Comparison of ENCODE assay signal across 22 cellular contexts in the genomic region with DNA sequence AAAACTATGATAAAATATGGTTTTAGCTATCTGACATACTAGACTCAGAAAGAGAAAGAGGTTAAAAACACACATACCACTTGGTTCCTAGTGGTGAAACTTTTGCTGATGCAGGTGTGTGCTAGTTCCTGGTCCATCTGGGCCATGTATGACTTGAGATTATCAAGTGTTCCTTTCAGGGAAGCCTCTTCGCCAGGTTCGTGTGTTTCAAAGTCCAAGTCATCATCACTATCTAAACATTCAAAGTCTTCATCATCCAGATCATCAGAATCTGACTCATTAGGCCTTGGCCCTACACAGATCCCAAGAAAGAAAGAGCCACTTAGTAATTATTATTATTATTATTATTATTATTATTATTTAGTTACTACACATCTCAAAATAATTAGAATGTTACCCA. TPM values are rescaled to one million over a fixed set of nuclear protein-coding genes. Genes with fewer than 3 reads are reported as not detected.
DNase-seq lines count a peak whose midpoint lies in the region; ATAC-seq, FAIRE-seq and TF ChIP-seq lines count a peak whose summit lies in the region.
"Had no signal": no experiment of that assay in that cellular context is flagged by ENCODE, and none has a peak within 500 bp of the region (broad histone marks: within the 10 kb centered on the region; RNA-seq: fewer than 3 reads in every experiment).

No MANE protein-coding gene starts in this region.

- H3K4me1 ChIP-seq in GM12878 (ENCODE audit: control insufficient read depth, insufficient read depth, low read length) (peaks cover 4% of the 10 kb centered on the region; the same call in 1 of the 2 replicates), hepatocyte (ENCODE audit: insufficient read depth) (no peaks in the 10 kb centered on the region)

- no peaks in the 10 kb centered on the region for H3K27me3 Mint-ChIP-seq in stimulated activated naive B cell treated with anti-CD40 and anti-IgM and Interleukin-4, amounts not matched to agents 10 μg/mL and 1 μg/mL and 100 μg/mL, for 72 hours
- H3K27me3 Mint-ChIP-seq in natural killer cell (ENCODE audit: low read depth in 2 of 2) = no peaks in the 10 kb centered on the region
- H3K27me3 Mint-ChIP-seq: CD4-positive, alpha-beta memory T cell had no signal

- no TSS peak for BruUV-seq in GM12878 (replicated peaks; lab: Mats Ljungman, UMichigan)

- TF ChIP-seq CTCF in GM12878 (IDR thresholded peaks at IDR 0.05 in 2 of 3, conservative IDR thresholded peaks at IDR 0.05 in 1 of 3; ENCODE audit: control insufficient read depth in 2 of 3, extremely low read depth in 1 of 3, insufficient read depth in 1 of 3, low read depth in 3 of 3, low read length in 3 of 3) = no peak
- TF ChIP-seq CTCF in hepatocyte (IDR thresholded peaks at IDR 0.05; ENCODE audit: poor library complexity) = no peak
- TF ChIP-seq CTCF in natural killer cell (IDR thresholded peaks at IDR 0.05) = no peak

- peak; percentile 64 for FAIRE-seq in GM12878 (lab: Jason Lieb, UNC)
- no peak for FAIRE-seq in urothelium cell line (lab: Jason Lieb, UNC)
- FAIRE-seq: GM18507 had no signal

- no peak overlapping the region for H3K9ac ChIP-seq in GM12878 (ENCODE audit: control insufficient read depth, insufficient read depth, low read length)
- H3K9ac ChIP-seq: BLaER1 treated with 17β-estradiol and CSF1 and Interleukin-3, amounts not matched to agents 10 nM and 100 nM had no signal

- SMC1A ChIA-PET in GM12878 (lab: Charles Lee; ENCODE audit: uncharacterized antibody, unreplicated experiment) = interaction anchor here (1.0 to 2.7 kb wide), 8 partner anchors 8 to 59 kb away, joined by 3 to 14 read pairs (median 5); a partner anchor contains a TSS

- intact Hi-C loops in GM12878 (cut with micrococcal nuclease; ENCODE audit: unreplicated experiment) (no loop called here), natural killer cell (cut with micrococcal nuclease) (no loop called here)

- H3K9me3 ChIP-seq in GM12878 (replicated peaks; ENCODE audit: control insufficient read depth, insufficient read depth, low read length) (no peaks in the 10 kb centered on the region), hepatocyte (ENCODE audit: low read depth) (no peaks in the 10 kb centered on the region)
- H3K9me3 ChIP-seq: BLaER1 treated with 17β-estradiol and CSF1 and Interleukin-3, amounts not matched to agents 10 nM and 100 nM; Caco-2 had no signal

- H3K27ac Mint-ChIP-seq in stimulated activated naive B cell treated with anti-CD40 and anti-IgM and Interleukin-4, amounts not matched to agents 10 μg/mL and 1 μg/mL and 100 μg/mL, for 72 hours = peak overlapping the region; percentile 27
- H3K27ac Mint-ChIP-seq in natural killer cell = no peak overlapping the region

- no peak for TF ChIP-seq POLR2A in GM12878 (IDR thresholded peaks at IDR 0.05; ENCODE audit: low read depth, low read length)

- in situ Hi-C loops in GM12878 (cut with MboI) = no loop called here

- peaks cover 24 to 27% of the 10 kb centered on the region in 2 donors for H3K36me3 Mint-ChIP-seq in stimulated activated naive B cell treated with anti-CD40 and anti-IgM and Interleukin-4, amounts not matched to agents 10 μg/mL and 1 μg/mL and 100 μg/mL, for 72 hours
- peaks cover 25% of the 10 kb centered on the region for H3K36me3 Mint-ChIP-seq in natural killer cell

- H3K9me3 Mint-ChIP-seq in stimulated activated naive B cell treated with anti-CD40 and anti-IgM and Interleukin-4, amounts not matched to agents 10 μg/mL and 1 μg/mL and 100 μg/mL, for 72 hours = no peaks in the 10 kb centered on the region
- no peaks in the 10 kb centered on the region for H3K9me3 Mint-ChIP-seq in natural killer cell
- H3K9me3 Mint-ChIP-seq: CD4-positive, alpha-beta memory T cell had no signal

- H4K20me1 ChIP-seq in GM12878 (ENCODE audit: control insufficient read depth, insufficient read depth) (no peaks in the 10 kb centered on the region), hepatocyte (ENCODE audit: insufficient read depth, poor library complexity, severe bottlenecking) (no peaks in the 10 kb centered on the region)

- peaks cover 9 to 15% of the 10 kb centered on the region in 2 donors for H3K4me1 Mint-ChIP-seq in stimulated activated naive B cell treated with anti-CD40 and anti-IgM and Interleukin-4, amounts not matched to agents 10 μg/mL and 1 μg/mL and 100 μg/mL, for 72 hours
- H3K4me1 Mint-ChIP-seq in natural killer cell = no peaks in the 10 kb centered on the region
- H3K4me1 Mint-ChIP-seq: CD4-positive, alpha-beta memory T cell had no signal

- DNase-seq in HCEC 1CT (peak; percentile 28), GM12878 (ENCODE audit: low read depth, low spot score) (no peak), hepatocyte (ENCODE audit: low spot score) (peak; percentile 41), urothelium cell line (ENCODE audit: low spot score) (no peak), natural killer cell (no peak)
- no peak for DNase-seq in stimulated activated naive B cell treated with anti-CD40 and anti-IgM and Interleukin-4, amounts not matched to agents 10 μg/mL and 1 μg/mL and 100 μg/mL, for 72 hours
- DNase-seq: ACHN; CD4-positive, alpha-beta memory T cell; DND-41; KG1; NCI-H1105; NCI-H2029 treated with DMSO at 0.1 percent for 48 hours; NCI-H226; NCI-H510A treated with DMSO at 0.1 percent for 48 hours; NCI-H748 treated with DMSO at 0.1 percent for 48 hours; SHP77 treated with DMSO at 0.1 percent for 48 hours had no signal

- H3K4me2 ChIP-seq in GM12878 (ENCODE audit: control insufficient read depth, insufficient read depth) (no peak overlapping the region), hepatocyte (no peak overlapping the region)
- H3K4me2 ChIP-seq: BLaER1 treated with 17β-estradiol and CSF1 and Interleukin-3, amounts not matched to agents 10 nM and 100 nM had no signal

- WGBS in GM12878 (ENCODE audit: insufficient coverage, insufficient replicate concordance, low lambda C conversion rate, missing lambda C conversion rate) = 96% methylated on average over 2 of the region's 2 CpGs
- 70% methylated on average over 2 of the region's 2 CpGs for WGBS in hepatocyte (ENCODE audit: low lambda C conversion rate, missing lambda C conversion rate)

- H3K79me2 ChIP-seq in GM12878 (ENCODE audit: control insufficient read depth, insufficient read depth, low read length) (no peaks in the 10 kb centered on the region), hepatocyte (no peaks in the 10 kb centered on the region)

- no peaks in the 10 kb centered on the region for H3K9me2 ChIP-seq in hepatocyte (replicated peaks; ENCODE audit: insufficient read depth)

- no peak for TF ChIP-seq EP300 in GM12878 (IDR thresholded peaks at IDR 0.05; ENCODE audit: borderline replicate concordance in 1 of 2, control insufficient read depth in 1 of 2, low read depth in 2 of 2, low read length in 2 of 2)

- CTCF ChIA-PET in GM12878 (lab: Yijun Ruan, JAX) = interaction anchor here (0.8 to 3.4 kb wide), 6 partner anchors 15 to 99 kb away, joined by 3 to 11 read pairs (median 4); a partner anchor contains a TSS

- H3K36me3 ChIP-seq in GM12878 (ENCODE audit: control insufficient read depth in 2 of 2, insufficient read depth in 2 of 2, low read length in 1 of 2) (peaks cover 3 to 33% of the 10 kb centered on the region in 2 experiments; a peak in 3 of 4 replicates), hepatocyte (replicated peaks; ENCODE audit: insufficient read depth, low read depth) (no peaks in the 10 kb centered on the region)

- POLR2A ChIA-PET in GM12878 (lab: Charles Lee) = interaction anchor here (1.3 to 1.4 kb wide), 2 partner anchors 9 to 38 kb away, joined by 3 to 4 read pairs; no protein-coding TSS in a partner anchor

- H3K4me3 Mint-ChIP-seq in stimulated activated naive B cell treated with anti-CD40 and anti-IgM and Interleukin-4, amounts not matched to agents 10 μg/mL and 1 μg/mL and 100 μg/mL, for 72 hours = no peak overlapping the region
- no peak overlapping the region for H3K4me3 Mint-ChIP-seq in natural killer cell
- H3K4me3 Mint-ChIP-seq: CD4-positive, alpha-beta memory T cell had no signal

- no peak overlapping the region for H3K27ac ChIP-seq in GM12878 (ENCODE audit: control insufficient read depth, insufficient read depth)
- H3K27ac ChIP-seq in hepatocyte = peak overlapping the region; percentile 72
- H3K27ac ChIP-seq: BLaER1 treated with 17β-estradiol and CSF1 and Interleukin-3, amounts not matched to agents 10 nM and 100 nM; RWPE1; SK-N-MC had no signal

- H3K4me3 ChIP-seq in GM12878 = no peak overlapping the region
- H3K4me3 ChIP-seq in hepatocyte = no peak overlapping the region
- H3K4me3 ChIP-seq: BLaER1 treated with 17β-estradiol and CSF1 and Interleukin-3, amounts not matched to agents 10 nM and 100 nM; SK-N-MC had no signal

- ATAC-seq in GM12878 (no peak), HG03025 (IDR thresholded peaks at IDR 0.05; ENCODE audit: low FRiP score, unreplicated experiment) (no peak), natural killer cell (no peak)
- no peak for ATAC-seq in stimulated activated naive B cell treated with anti-CD40 and anti-IgM and Interleukin-4, amounts not matched to agents 10 μg/mL and 1 μg/mL and 100 μg/mL, for 72 hours (replicated peaks)

- RAD21 ChIA-PET in GM12878 (lab: Charles Lee; ENCODE audit: unreplicated experiment) = no interaction called here

- H3K27me3 ChIP-seq in GM12878 (replicated peaks in 1 of 2; ENCODE audit: control insufficient read depth in 2 of 2, insufficient read depth in 2 of 2, low read length in 1 of 2) = no peaks in the 10 kb centered on the region
- no peaks in the 10 kb centered on the region for H3K27me3 ChIP-seq in hepatocyte
- H3K27me3 ChIP-seq: BLaER1 treated with 17β-estradiol and CSF1 and Interleukin-3, amounts not matched to agents 10 nM and 100 nM had no signal

- H2AFZ ChIP-seq in GM12878 (ENCODE audit: control insufficient read depth, low read depth, low read length) = no peak overlapping the region
- no peak overlapping the region for H2AFZ ChIP-seq in hepatocyte

- TF ChIP-seq RAD21 in GM12878 (IDR thresholded peaks at IDR 0.05; ENCODE audit: insufficient read depth, low read depth, low read length) = no peak

RNA-seq across cellular contexts. Expression of a gene that starts 26.4 kb away (rescaled TPM):
- 5.3 and 5.6 TPM in 2 replicates for total RNA-seq in GM12878 (2013; cell fraction: nucleolus; rRNA removed)
- total RNA-seq in GM12878 (2014; rRNA removed) = 1.0 and 1.5 TPM in 2 replicates
- 1.4 and 1.9 TPM in 2 replicates for total RNA-seq in GM12878 (2014; rRNA removed; fragmentation: Illumina TruSeq; extraction: Trizol)
- total RNA-seq in GM12878 (2021) = 0.72 and 0.88 TPM in 2 replicates
- polyA plus RNA-seq in GM12878 (2011; ENCODE audit: low read depth) = 2.8 TPM
- polyA plus RNA-seq in GM12878 (2011; rRNA removed) = 6.1 and 7.3 TPM in 2 replicates
- polyA plus RNA-seq in GM12878 (2011; cell fraction: cytosol; rRNA removed) = 3.7 and 4.6 TPM in 2 replicates
- polyA plus RNA-seq in GM12878 (2011; cell fraction: nucleus; rRNA removed) = 4.7 and 5.1 TPM in 2 replicates
- 3.5 and 3.7 TPM in 2 replicates for polyA plus RNA-seq in GM12878 (2012)
- polyA plus RNA-seq in GM12878 (2014; fragmentation: Illumina TruSeq; extraction: Trizol) = 2.1 and 2.6 TPM in 2 replicates
- 1 to 10 TPM; 1.5 to 2.6 TPM for polyA plus RNA-seq in GM12878 (2014; fragmentation: Nextera tagmentation; extraction: Ambion mirVana)
- polyA plus RNA-seq in GM12878 (2014; rRNA removed) = 1.4 and 2.6 TPM in 2 replicates
- polyA plus RNA-seq in GM12878 (2016; fragmentation: Nextera tagmentation; extraction: Ambion mirVana) = 1 to 10 TPM; 1.1 to 1.9 TPM
- polyA minus RNA-seq in GM12878 (2011; rRNA and poly(A)+ RNA removed) = 2.0 and 2.5 TPM in 2 replicates
- 2.7 TPM in 1 of 2 replicates, not detected in the other for polyA minus RNA-seq in GM12878 (2011; cell fraction: cytosol; rRNA and poly(A)+ RNA removed)
- 0.73 and 1.3 TPM in 2 replicates for polyA minus RNA-seq in GM12878 (2011; cell fraction: nucleus; rRNA and poly(A)+ RNA removed)
- 3.4 and 3.9 TPM in 2 replicates for total RNA-seq in hepatocyte
- polyA plus RNA-seq in hepatocyte = 1.9 and 2.1 TPM in 2 replicates
- 1 to 10 TPM in 1 of 3 donors, under 1 TPM in 2; 0.35 to 1.3 (median 0.65) TPM for total RNA-seq in natural killer cell

RNA-seq across cellular contexts. Expression of a gene that starts 31.2 kb away (rescaled TPM):
- total RNA-seq in GM12878 (2013; cell fraction: nucleolus; rRNA removed) = 69.7 and 74.8 TPM in 2 replicates
- total RNA-seq in GM12878 (2014; rRNA removed) (45.7 and 51.4 TPM in 2 replicates), GM12878 (2014; rRNA removed; fragmentation: Illumina TruSeq; extraction: Trizol) (40.4 and 42.3 TPM in 2 replicates), GM12878 (2021) (32.1 and 34.6 TPM in 2 replicates), hepatocyte (30.1 and 30.5 TPM in 2 replicates), natural killer cell (10 to 100 TPM; 48.4 to 53.6 (median 52.1) TPM)
- polyA plus RNA-seq in GM12878 (2011; ENCODE audit: low read depth) = 20.2 TPM
- polyA plus RNA-seq in GM12878 (2011; rRNA removed) (53.5 and 66.1 TPM in 2 replicates), GM12878 (2014; fragmentation: Illumina TruSeq; extraction: Trizol) (45.8 and 57.8 TPM in 2 replicates), GM12878 (2014; fragmentation: Nextera tagmentation; extraction: Ambion mirVana) (10 to 100 TPM; 27.3 to 29.9 TPM), GM12878 (2014; rRNA removed) (33.0 and 33.8 TPM in 2 replicates), GM12878 (2016; fragmentation: Nextera tagmentation; extraction: Ambion mirVana) (10 to 100 TPM; 59.0 to 61.6 TPM), hepatocyte (26.9 and 31.0 TPM in 2 replicates)
- polyA plus RNA-seq in GM12878 (2011; cell fraction: cytosol; rRNA removed) = 33.1 and 36.2 TPM in 2 replicates
- 25.8 and 31.0 TPM in 2 replicates for polyA plus RNA-seq in GM12878 (2011; cell fraction: nucleus; rRNA removed)
- 23.9 and 25.3 TPM in 2 replicates for polyA plus RNA-seq in GM12878 (2012)
- 36.0 and 44.8 TPM in 2 replicates for polyA minus RNA-seq in GM12878 (2011; rRNA and poly(A)+ RNA removed)
- 10.7 and 15.0 TPM in 2 replicates for polyA minus RNA-seq in GM12878 (2011; cell fraction: cytosol; rRNA and poly(A)+ RNA removed)
- polyA minus RNA-seq in GM12878 (2011; cell fraction: nucleus; rRNA and poly(A)+ RNA removed) = 20.9 and 35.1 TPM in 2 replicates

RNA-seq across cellular contexts. Expression of a gene that starts 31.3 kb away (rescaled TPM):
- 21.3 and 25.1 TPM in 2 replicates for total RNA-seq in GM12878 (2013; cell fraction: nucleolus; rRNA removed)
- total RNA-seq in GM12878 (2014; rRNA removed) (9.7 and 10.7 TPM in 2 replicates), GM12878 (2014; rRNA removed; fragmentation: Illumina TruSeq; extraction: Trizol) (10.7 and 12.0 TPM in 2 replicates), GM12878 (2021) (8.3 and 9.9 TPM in 2 replicates), hepatocyte (20.6 and 22.7 TPM in 2 replicates), natural killer cell (10 to 100 TPM; 12.7 to 17.6 (median 12.8) TPM)
- polyA plus RNA-seq in GM12878 (2011; ENCODE audit: low read depth) = 7.1 TPM
- polyA plus RNA-seq in GM12878 (2011; rRNA removed) (20.9 and 27.8 TPM in 2 replicates), GM12878 (2014; fragmentation: Illumina TruSeq; extraction: Trizol) (13.4 and 19.6 TPM in 2 replicates), GM12878 (2014; fragmentation: Nextera tagmentation; extraction: Ambion mirVana) (10 to 100 TPM in 1 of 2 experiments, 1 to 10 TPM in 1; 6.6 to 11.6 TPM), GM12878 (2014; rRNA removed) (9.3 and 9.6 TPM in 2 replicates), GM12878 (2016; fragmentation: Nextera tagmentation; extraction: Ambion mirVana) (10 to 100 TPM; 12.3 to 13.4 TPM), hepatocyte (9.8 and 10.3 TPM in 2 replicates)
- 14.2 and 17.3 TPM in 2 replicates for polyA plus RNA-seq in GM12878 (2011; cell fraction: cytosol; rRNA removed)
- 17.3 and 26.2 TPM in 2 replicates for polyA plus RNA-seq in GM12878 (2011; cell fraction: nucleus; rRNA removed)
- polyA plus RNA-seq in GM12878 (2012) = 9.1 and 12.2 TPM in 2 replicates
- polyA minus RNA-seq in GM12878 (2011; rRNA and poly(A)+ RNA removed) = 17.8 and 18.2 TPM in 2 replicates
- polyA minus RNA-seq in GM12878 (2011; cell fraction: cytosol; rRNA and poly(A)+ RNA removed) = 3.3 and 3.5 TPM in 2 replicates
- polyA minus RNA-seq in GM12878 (2011; cell fraction: nucleus; rRNA and poly(A)+ RNA removed) = 6.8 and 8.7 TPM in 2 replicates

RNA-seq across cellular contexts. Expression of a gene that starts 40.0 kb away (rescaled TPM):
- 302 and 308 TPM in 2 replicates for total RNA-seq in GM12878 (2013; cell fraction: nucleolus; rRNA removed)
- 24.9 and 35.0 TPM in 2 replicates for total RNA-seq in GM12878 (2014; rRNA removed)
- 37.0 and 37.7 TPM in 2 replicates for total RNA-seq in GM12878 (2014; rRNA removed; fragmentation: Illumina TruSeq; extraction: Trizol)
- 22.4 and 26.5 TPM in 2 replicates for total RNA-seq in GM12878 (2021)
- polyA plus RNA-seq in GM12878 (2011; ENCODE audit: low read depth) = 75.0 TPM
- 160 and 283 TPM in 2 replicates for polyA plus RNA-seq in GM12878 (2011; rRNA removed)
- polyA plus RNA-seq in GM12878 (2011; cell fraction: cytosol; rRNA removed) = 36.4 and 65.0 TPM in 2 replicates
- 53.7 and 89.3 TPM in 2 replicates for polyA plus RNA-seq in GM12878 (2011; cell fraction: nucleus; rRNA removed)
- 99.3 and 136 TPM in 2 replicates for polyA plus RNA-seq in GM12878 (2012)
- polyA plus RNA-seq in GM12878 (2014; fragmentation: Illumina TruSeq; extraction: Trizol) = 23.3 and 28.2 TPM in 2 replicates
- polyA plus RNA-seq in GM12878 (2014; fragmentation: Nextera tagmentation; extraction: Ambion mirVana) = 10 to 100 TPM; 15.0 to 17.6 TPM
- polyA plus RNA-seq in GM12878 (2014; rRNA removed) = 13.5 and 16.0 TPM in 2 replicates
- polyA plus RNA-seq in GM12878 (2016; fragmentation: Nextera tagmentation; extraction: Ambion mirVana) = 10 to 100 TPM; 31.4 to 37.4 TPM
- 87.3 and 113 TPM in 2 replicates for polyA minus RNA-seq in GM12878 (2011; rRNA and poly(A)+ RNA removed)
- 31.3 and 35.0 TPM in 2 replicates for polyA minus RNA-seq in GM12878 (2011; cell fraction: cytosol; rRNA and poly(A)+ RNA removed)
- polyA minus RNA-seq in GM12878 (2011; cell fraction: nucleus; rRNA and poly(A)+ RNA removed) = 51.1 and 53.1 TPM in 2 replicates
- 145 TPM in 2 replicates for total RNA-seq in hepatocyte
- 140 and 149 TPM in 2 replicates for polyA plus RNA-seq in hepatocyte
- 10 to 100 TPM; 13.0 to 16.3 (median 13.9) TPM for total RNA-seq in natural killer cell

Comparison
In these comparisons a context has a peak if more than half of its experiments do, and no peak if none do; other contexts are left out.
1. DNase-seq: peak in HCEC 1CT (single experiment) and hepatocyte (single experiment); none in GM12878 (single experiment), stimulated activated naive B cell treated with anti-CD40 and anti-IgM and Interleukin-4, amounts not matched to agents 10 μg/mL and 1 μg/mL and 100 μg/mL, for 72 hours (single experiment), urothelium cell line (single experiment) and natural killer cell (single experiment).